In genomic region chr16:2531371-2531695, GRCh38 we compare ENCODE assay signal across 8 cellular contexts. TPM values are rescaled to one million over a fixed set of nuclear protein-coding genes. Genes with fewer than 3 reads are reported as not detected.
A peak's percentile ranks its signal among the peaks of the same experiment; 100 is the strongest.
DNase-seq lines count a peak whose midpoint lies in the region; ATAC-seq, FAIRE-seq and TF ChIP-seq lines count a peak whose summit lies in the region.

Gene CEMP1 (minus strand): TSS chr16:2531408. CDS start chr16:2531073, 335 bp downstream.

- H3K4me2 ChIP-seq in A549, result peak within 1 kb of the TSS; percentile 99

- H3K27me3 ChIP-seq in lower lobe of right lung (ENCODE audit: low read depth), result no peaks in the 10 kb centered on the region

- CTCF ChIA-PET in A549 (lab: Yijun Ruan, JAX), result interaction anchor here (1.6 to 3.2 kb wide), 3 partner anchors 13 to 30 kb away, joined by 5 to 8 read pairs (median 6); no protein-coding TSS in a partner anchor

- no peak for TF ChIP-seq POLR2A in A549 (IDR thresholded peaks at IDR 0.05; ENCODE audit: low read length)

- TF ChIP-seq EP300 in A549 (IDR thresholded peaks at IDR 0.05), result no peak

- no peak for FAIRE-seq in A549 (lab: Jason Lieb, UNC)

- no peak for TF ChIP-seq CTCF in A549 (IDR thresholded peaks at IDR 0.05)
- no peak for TF ChIP-seq CTCF in astrocyte of the spinal cord (IDR thresholded peaks at IDR 0.05; ENCODE audit: low read depth, low read length)
- no peak for TF ChIP-seq CTCF in lower lobe of right lung (IDR thresholded peaks at IDR 0.05)

- no peak for TF ChIP-seq RAD21 in A549 (conservative IDR thresholded peaks at IDR 0.05 in 1 of 2, IDR thresholded peaks at IDR 0.05 in 1 of 2)

- in situ Hi-C loops in astrocyte of the spinal cord (cut with HindIII; ENCODE audit: low sequenced_read_pairs), result no loop called here

- ATAC-seq in A549 (peak; percentile 9 to 12; a peak in 5 of 6 replicates), HG02642 (IDR thresholded peaks at IDR 0.05; ENCODE audit: poor library complexity, unreplicated experiment) (peak; percentile 2), lower lobe of right lung (peak in 1 of 2 donors; percentile 0), HG02973 (IDR thresholded peaks at IDR 0.05; ENCODE audit: unreplicated experiment) (no peak)

- WGBS in A549 (ENCODE audit: missing lambda C conversion rate), result 72% methylated on average over 8 of the region's 11 CpGs
- 10% methylated on average over 11 of the region's 11 CpGs for WGBS in urinary bladder

- intact Hi-C loops in lower lobe of right lung (cut with DNase I), result no loop called here

- no peak for DNase-seq in A549 (ENCODE audit: low read depth in 1 of 2, low spot score in 1 of 2)
- no peak for DNase-seq in astrocyte of the spinal cord (ENCODE audit: low read depth, low spot score)
- no peak for DNase-seq in lower lobe of right lung
- DNase-seq in foreskin melanocyte, result no peak
- DNase-seq in EL, result no peak

- H3K4me1 ChIP-seq in A549, result peaks cover 19% of the 10 kb centered on the region
- peaks cover 24% of the 10 kb centered on the region for H3K4me1 ChIP-seq in lower lobe of right lung
- no peaks in the 10 kb centered on the region for H3K4me1 ChIP-seq in urinary bladder (ENCODE audit: insufficient read depth)

- H3K4me3 ChIP-seq in A549 (peak within 1 kb of the TSS; percentile 64), astrocyte of the spinal cord (ENCODE audit: low read depth, low read length) (peak within 1 kb of the TSS; percentile 59), lower lobe of right lung (peak within 1 kb of the TSS; percentile 69), urinary bladder (ENCODE audit: low read depth, low read length) (peak within 1 kb of the TSS; percentile 45)

- H3K9me3 ChIP-seq in A549 (no peaks in the 10 kb centered on the region), lower lobe of right lung (no peaks in the 10 kb centered on the region)

- POLR2A ChIA-PET in A549 (lab: Yijun Ruan, JAX), result interaction anchor here (2.8 kb wide), 1 partner anchor 11 kb away, joined by 21 read pairs; the partner anchor contains the start of gene AMDHD2

- H3K36me3 ChIP-seq in lower lobe of right lung, result peaks cover 35% of the 10 kb centered on the region
- no peaks in the 10 kb centered on the region for H3K36me3 ChIP-seq in urinary bladder (ENCODE audit: insufficient read depth)

- peak within 1 kb of the TSS; percentile 84 to 92 for H3K27ac ChIP-seq in A549
- H3K27ac ChIP-seq in lower lobe of right lung, result peak within 1 kb of the TSS; percentile 98
- H3K27ac ChIP-seq in urinary bladder (ENCODE audit: low read depth), result peak within 1 kb of the TSS; percentile 92

TF ChIP-seq in A549, 52 proteins besides CTCF, POLR2A, EP300 and RAD21:
- no peak for TF ChIP-seq HES2 (IDR thresholded peaks at IDR 0.05)
- no peak for TF ChIP-seq ELK1 (IDR thresholded peaks at IDR 0.05; ENCODE audit: low read depth, low read length)
- no peak for TF ChIP-seq HOXB5 (CRISPR knock-in tag; IDR thresholded peaks at IDR 0.05)
- TF ChIP-seq HOXB13 (CRISPR knock-in tag; IDR thresholded peaks at IDR 0.05; ENCODE audit: low read depth), result no peak
- TF ChIP-seq GATA3 (IDR thresholded peaks at IDR 0.05; ENCODE audit: borderline replicate concordance), result no peak
- TF ChIP-seq NFE2L2 (conservative IDR thresholded peaks at IDR 0.05; ENCODE audit: low read length), result no peak
- TF ChIP-seq MAFK (IDR thresholded peaks at IDR 0.05; ENCODE audit: partially characterized antibody), result no peak
- no peak for TF ChIP-seq ESRRA (IDR thresholded peaks at IDR 0.05; ENCODE audit: borderline replicate concordance, low read length)
- no peak for TF ChIP-seq PHF8 (IDR thresholded peaks at IDR 0.05; ENCODE audit: borderline replicate concordance, low read depth)

RNA-seq across cellular contexts. Expression of gene CEMP1, which starts in this region (rescaled TPM):
- polyA plus RNA-seq in A549 (2011; rRNA removed) (not detected in 2 replicates), A549 (2017; fragmentation: RNase III; extraction: RNeasy Plus Mini Kit Qiagen cat#74134 plus additional on column Dnase treatment) (not detected in 3 replicates), urinary bladder (0.85 TPM)
- not detected in 2 replicates for polyA plus RNA-seq in A549 (2012; cell fraction: cytosol; rRNA removed)
- polyA plus RNA-seq in A549 (2012; cell fraction: nucleus; rRNA removed), result not detected in 2 replicates
- polyA minus RNA-seq in A549 (2011; rRNA and poly(A)+ RNA removed), result not detected in 2 replicates
- total RNA-seq in lower lobe of right lung (1.4 TPM), urinary bladder (not detected)

Comparison
In these comparisons a context has a peak if more than half of its experiments do, and no peak if none do; other contexts are left out.
1. Peak in ATAC-seq, H3K4me3 ChIP-seq, H3K27ac ChIP-seq and H3K4me2 ChIP-seq in A549; RNA of the gene not detected or under 1 TPM.